Comparison of ENCODE assay signal across 1 cellular context in genomic region chr13:80408270-80408669, GRCh38.
A peak's percentile ranks its signal among the peaks of the same experiment; 100 is the strongest.
TF ChIP-seq lines count a peak whose summit lies in the region.

No MANE protein-coding gene starts in this region.

TF ChIP-seq in H1, 55 proteins besides CTCF, POLR2A, EP300 and RAD21 (continued from another document):
- no peak for TF ChIP-seq CHD7 (IDR thresholded peaks at IDR 0.05; ENCODE audit: insufficient replicate concordance, low read length)
- no peak for TF ChIP-seq TAF7 (optimal IDR thresholded peaks at IDR 0.05; ENCODE audit: borderline replicate concordance, low read depth, low read length)
- TF ChIP-seq CHD2 (IDR thresholded peaks at IDR 0.05; ENCODE audit: low read length), result no peak
- no peak for TF ChIP-seq SP2 (IDR thresholded peaks at IDR 0.05; ENCODE audit: low read length)
- no peak for TF ChIP-seq SIX5 (IDR thresholded peaks at IDR 0.05; ENCODE audit: low read depth, low read length)
- TF ChIP-seq BACH1 (IDR thresholded peaks at IDR 0.05; ENCODE audit: low read length), result no peak
- TF ChIP-seq YY1 (IDR thresholded peaks at IDR 0.05; ENCODE audit: low read depth, low read length), result 0 out of 2 replicates have a peak, but pooled peaks have one; percentile 46
TF ChIP-seq in H1: peak in this region for 1.
